In the genomic region with DNA sequence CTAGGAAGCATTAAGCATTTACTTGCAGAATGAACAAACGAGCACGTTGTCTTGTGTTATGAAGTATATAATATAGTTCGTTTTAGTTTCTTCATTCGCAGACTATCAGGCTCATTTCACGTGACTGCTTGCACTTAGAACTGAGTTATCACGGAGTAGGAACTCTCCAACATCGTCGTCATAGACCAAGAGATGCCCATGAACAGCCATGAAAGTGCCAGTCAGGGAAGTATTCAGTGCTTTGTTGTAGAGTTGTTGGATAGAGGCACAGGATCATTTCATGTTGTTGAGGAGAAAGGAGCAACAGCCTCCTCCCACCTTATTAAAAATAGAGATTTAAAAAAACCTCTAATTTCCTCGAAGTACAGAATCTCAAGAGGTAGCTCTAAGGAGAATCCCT, we compare ENCODE assay signal across 8 cellular contexts. TPM values are rescaled to one million over a fixed set of nuclear protein-coding genes. Genes with fewer than 3 reads are reported as not detected.
DNase-seq lines count a peak whose midpoint lies in the region; ATAC-seq and TF ChIP-seq lines count a peak whose summit lies in the region.

No MANE protein-coding gene starts in this region.

- peaks cover 40% of the 10 kb centered on the region for H3K27me3 ChIP-seq in iPS-20b (ENCODE audit: insufficient read depth, low read length)
- H3K27me3 ChIP-seq in thoracic aorta (replicated peaks; ENCODE audit: insufficient read depth): no peaks in the 10 kb centered on the region

- CTCF ChIA-PET in activated CD4-positive, alpha-beta memory T cell treated with anti-CD3 and anti-CD28 coated beads for 36 hours (lab: Charles Lee): interaction anchor here (0.6 to 1.9 kb wide), 6 partner anchors 20 to 361 kb away, joined by 3 to 7 read pairs (median 3); no protein-coding TSS in a partner anchor

- H3K36me3 Mint-ChIP-seq in activated T-cell treated with anti-CD3 and anti-CD28 coated beads, Interleukin-2, amount 50 U/mL, for 24 hours (ENCODE audit: low read depth): peaks cover 2% of the 10 kb centered on the region
- H3K36me3 Mint-ChIP-seq in activated CD4-positive, alpha-beta memory T cell treated with anti-CD3 and anti-CD28 coated beads for 36 hours: no peaks in the 10 kb centered on the region

- H3K9me3 ChIP-seq in iPS-20b (ENCODE audit: insufficient read depth, low read depth, low read length) (no peaks in the 10 kb centered on the region), thoracic aorta (no peaks in the 10 kb centered on the region)

- H3K9me3 Mint-ChIP-seq in activated T-cell treated with anti-CD3 and anti-CD28 coated beads, Interleukin-2, amount 50 U/mL, for 24 hours: no peaks in the 10 kb centered on the region
- no peaks in the 10 kb centered on the region for H3K9me3 Mint-ChIP-seq in activated CD4-positive, alpha-beta memory T cell treated with anti-CD3 and anti-CD28 coated beads for 36 hours

- DNase-seq in activated T-cell treated with anti-CD3 and anti-CD28 coated beads, Interleukin-2, amount 50 U/mL, for 24 hours: no peak
- no peak for DNase-seq in activated T-cell treated with anti-CD3 and anti-CD28 coated beads, Interleukin-2, amount 50 U/mL, for 1 hour
- no peak for DNase-seq in activated CD4-positive, alpha-beta memory T cell treated with anti-CD3 and anti-CD28 coated beads for 36 hours
- DNase-seq in thoracic aorta (ENCODE audit: low spot score) (no peak), NOMO-1 treated with DMSO at 0.1 percent for 48 hours (lab: John Stamatoyannopoulos, UW; ENCODE audit: unreplicated experiment) (no peak)
- DNase-seq in activated CD8-positive, alpha-beta memory T cell treated with anti-CD3 and anti-CD28 coated beads for 24 hours: no peak

- H3K4me3 ChIP-seq in iPS-20b (ENCODE audit: low read length): peak overlapping the region; percentile 74
- H3K4me3 ChIP-seq in thoracic aorta: peak overlapping the region; percentile 75

- H3K4me1 ChIP-seq in iPS-20b (ENCODE audit: insufficient read depth, low read length) (no peaks in the 10 kb centered on the region), thoracic aorta (ENCODE audit: control insufficient read depth in 1 of 2, low read depth in 2 of 2) (peaks cover 0 to 16% of the 10 kb centered on the region in 2 donors)

- H3K27me3 Mint-ChIP-seq in activated T-cell treated with anti-CD3 and anti-CD28 coated beads, Interleukin-2, amount 50 U/mL, for 24 hours: peaks cover 37% of the 10 kb centered on the region
- peaks cover 24% of the 10 kb centered on the region for H3K27me3 Mint-ChIP-seq in activated CD4-positive, alpha-beta memory T cell treated with anti-CD3 and anti-CD28 coated beads for 36 hours

- ATAC-seq in thoracic aorta (ENCODE audit: insufficient number of reproducible peaks, low FRiP score, low read depth) (no peak), GM21529 (IDR thresholded peaks at IDR 0.05; ENCODE audit: unreplicated experiment) (no peak)

- H3K27ac ChIP-seq in iPS-20b (ENCODE audit: low read length): no peak overlapping the region
- no peak overlapping the region for H3K27ac ChIP-seq in thoracic aorta

- H3K4me1 Mint-ChIP-seq in activated T-cell treated with anti-CD3 and anti-CD28 coated beads, Interleukin-2, amount 50 U/mL, for 24 hours (ENCODE audit: low read depth): peaks cover 22% of the 10 kb centered on the region
- peaks cover 15% of the 10 kb centered on the region for H3K4me1 Mint-ChIP-seq in activated CD4-positive, alpha-beta memory T cell treated with anti-CD3 and anti-CD28 coated beads for 36 hours (ENCODE audit: low read depth)

- H3K36me3 ChIP-seq in iPS-20b (ENCODE audit: insufficient read depth, low read depth, low read length) (no peaks in the 10 kb centered on the region), thoracic aorta (no peaks in the 10 kb centered on the region)

- H3K9ac ChIP-seq in iPS-20b (ENCODE audit: low read depth, low read length): no peak overlapping the region

- peak overlapping the region; percentile 88 for H3K4me3 Mint-ChIP-seq in activated T-cell treated with anti-CD3 and anti-CD28 coated beads, Interleukin-2, amount 50 U/mL, for 24 hours
- H3K4me3 Mint-ChIP-seq in activated CD4-positive, alpha-beta memory T cell treated with anti-CD3 and anti-CD28 coated beads for 36 hours: peak overlapping the region; percentile 79

- intact Hi-C loops in activated CD4-positive, alpha-beta memory T cell treated with anti-CD3 and anti-CD28 coated beads for 36 hours (cut with micrococcal nuclease): loop anchor here (5.0 kb wide), 3 partner anchors 205 to 510 kb away; partner anchors contain the start of gene GJB2

- POLR2A ChIA-PET in activated CD4-positive, alpha-beta memory T cell treated with anti-CD3 and anti-CD28 coated beads for 36 hours (lab: Charles Lee): interaction anchor here (1.2 kb wide), 2 partner anchors 22 to 226 kb away, joined by 3 to 4 read pairs; no protein-coding TSS in a partner anchor

- TF ChIP-seq CTCF in thoracic aorta (IDR thresholded peaks at IDR 0.05): no peak

- H3K27ac Mint-ChIP-seq in activated T-cell treated with anti-CD3 and anti-CD28 coated beads, Interleukin-2, amount 50 U/mL, for 24 hours: no peak overlapping the region
- H3K27ac Mint-ChIP-seq in activated CD4-positive, alpha-beta memory T cell treated with anti-CD3 and anti-CD28 coated beads for 36 hours: no peak overlapping the region

RNA-seq across cellular contexts. Expression of gene IL17D, which starts 1.0 kb away (rescaled TPM):
- under 1 TPM in 1 of 2 experiments, not detected in 1; 0.12 TPM for total RNA-seq in activated CD4-positive, alpha-beta memory T cell treated with anti-CD3 and anti-CD28 coated beads for 36 hours
- total RNA-seq in thoracic aorta: 10 to 100 TPM in 1 of 2 donors, 1 to 10 TPM in 1; 6.6 to 10.3 TPM

Comparison
In these comparisons a context has a peak if more than half of its experiments do, and no peak if none do; other contexts are left out.
1. RNA of gene IL17D, which starts 1.0 kb away (total RNA-seq): 6.6 to 10.3 TPM in thoracic aorta; 0.12 TPM in activated CD4-positive, alpha-beta memory T cell treated with anti-CD3 and anti-CD28 coated beads for 36 hours; every median in the first group is over 4 times any median in the second.